1 cellular context compared by ENCODE assay signal in the genomic region with DNA sequence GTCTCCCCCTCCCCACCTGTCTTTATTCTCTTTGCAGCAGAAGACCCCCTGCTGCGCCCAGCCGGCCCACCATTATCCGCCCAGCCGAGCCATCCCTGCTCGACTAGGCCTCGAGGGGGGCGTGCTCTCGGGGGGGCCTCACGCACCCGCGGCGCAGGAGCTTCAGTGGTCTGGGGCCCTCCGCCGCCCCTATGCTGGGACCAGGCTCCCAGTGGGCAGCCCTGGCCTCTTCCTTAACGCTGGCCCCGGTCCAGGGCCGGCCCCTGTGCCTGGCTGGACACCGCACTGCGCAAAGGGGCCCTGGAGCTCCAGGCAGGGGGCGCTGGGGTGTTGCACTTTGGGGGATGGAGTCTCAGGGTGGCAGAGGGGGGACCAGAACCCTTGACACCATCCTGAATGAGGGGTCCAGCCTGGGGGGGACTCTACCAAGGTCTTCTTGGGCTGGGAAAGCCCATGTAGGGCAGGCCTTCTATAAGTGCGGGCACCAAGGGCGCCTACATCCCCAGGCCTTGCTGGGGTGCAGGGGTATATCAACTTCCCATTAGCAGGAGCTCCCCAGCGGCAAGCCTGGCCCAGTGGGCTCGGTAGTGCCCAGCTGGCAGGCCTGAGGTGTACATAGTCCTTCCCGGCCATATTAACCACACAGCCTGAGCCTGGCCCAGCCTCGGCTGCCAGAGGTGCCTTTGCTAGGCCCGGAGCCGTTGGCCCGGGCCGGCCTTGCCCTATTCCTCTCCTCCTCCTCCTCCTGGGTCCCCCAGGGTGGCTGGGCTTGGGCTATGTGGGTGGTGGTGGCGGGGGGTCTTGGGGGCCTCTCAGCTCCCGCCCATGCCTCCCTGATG.
TF ChIP-seq lines count a peak whose summit lies in the region.

No MANE protein-coding gene starts in this region.

TF ChIP-seq in GM12878, 131 proteins besides CTCF, POLR2A, EP300 and RAD21:
- TF ChIP-seq BRCA1 (IDR thresholded peaks at IDR 0.05; ENCODE audit: low read depth, low read length) (no peak), ZNF207 (IDR thresholded peaks at IDR 0.05; ENCODE audit: borderline replicate concordance) (no peak), CHD2 (IDR thresholded peaks at IDR 0.05; ENCODE audit: borderline replicate concordance, low read depth, low read length) (no peak), FOXM1 (IDR thresholded peaks at IDR 0.05; ENCODE audit: low read depth, low read length) (no peak), NFIC (IDR thresholded peaks at IDR 0.05; ENCODE audit: low read depth, low read length) (no peak), MTA3 (IDR thresholded peaks at IDR 0.05; ENCODE audit: borderline replicate concordance, low read length) (no peak), PAX8 (IDR thresholded peaks at IDR 0.05) (no peak), ATF7 (IDR thresholded peaks at IDR 0.05; ENCODE audit: low read depth) (no peak), CREB1 (IDR thresholded peaks at IDR 0.05; ENCODE audit: low read depth) (no peak)
